17 cellular contexts compared by ENCODE assay signal in the genomic region with DNA sequence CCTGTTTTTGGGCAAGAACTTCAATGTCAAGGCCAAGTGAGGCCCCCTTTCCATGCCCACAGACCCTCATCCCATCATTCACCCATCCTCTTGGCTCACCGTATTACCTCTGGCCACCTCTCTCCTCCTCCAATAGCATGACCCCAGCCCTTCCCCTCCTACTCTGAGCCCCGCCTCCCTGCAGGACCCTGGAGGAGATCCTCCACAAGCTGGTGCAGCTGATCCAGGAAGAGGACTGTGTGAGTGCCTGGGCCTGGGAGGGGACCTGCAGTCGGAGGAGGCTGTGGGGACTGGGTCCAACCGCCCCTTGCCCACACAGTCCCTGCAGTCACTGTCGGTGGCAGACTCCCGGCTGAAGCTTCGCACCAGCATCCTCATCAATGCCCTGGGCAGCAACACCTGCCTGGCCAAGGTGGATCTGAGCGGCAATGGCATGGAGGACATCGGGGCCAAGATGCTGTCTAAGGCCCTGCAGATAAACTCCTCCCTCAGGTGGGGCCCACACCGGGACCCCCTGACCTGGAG. TPM values are rescaled to one million over a fixed set of nuclear protein-coding genes. Genes with fewer than 3 reads are reported as not detected.
A peak's percentile ranks its signal among the peaks of the same experiment; 100 is the strongest.
DNase-seq lines count a peak whose midpoint lies in the region; ATAC-seq, FAIRE-seq and TF ChIP-seq lines count a peak whose summit lies in the region.
"Had no signal": no experiment of that assay in that cellular context is flagged by ENCODE, and none has a peak within 500 bp of the region (broad histone marks: within the 10 kb centered on the region; RNA-seq: fewer than 3 reads in every experiment).

No MANE protein-coding gene starts in this region.

- no peaks in the 10 kb centered on the region for H3K79me2 ChIP-seq in mesendoderm (ENCODE audit: control insufficient read depth, insufficient read depth, low read length)

- CTCF ChIA-PET in WTC11 (lab: Charles Lee): interaction anchor here (0.7 to 4.9 kb wide), 42 partner anchors 9 to 539 kb away, joined by 3 to 320 read pairs (median 5); a partner anchor contains a TSS
- CTCF ChIA-PET in MCF 10A (lab: Yijun Ruan, JAX): interaction anchor here (0.5 to 6.5 kb wide), 5 partner anchors 21 to 377 kb away, joined by 3 to 79 read pairs (median 9); a partner anchor contains a TSS

- H3K36me3 ChIP-seq in mesendoderm (ENCODE audit: control insufficient read depth, insufficient read depth, low read length): no peaks in the 10 kb centered on the region
- H3K36me3 ChIP-seq: breast epithelium, colonic mucosa, left lung, prostate gland had no signal

- H3K27me3 Mint-ChIP-seq in WTC11 (ENCODE audit: low read depth) (no peaks in the 10 kb centered on the region), MCF 10A (ENCODE audit: insufficient read depth, unreplicated experiment) (peaks cover 42% of the 10 kb centered on the region)

- no peak overlapping the region for H3K56ac ChIP-seq in mesendoderm (ENCODE audit: low read length)

- H3K4me3 Mint-ChIP-seq in WTC11 (no peak overlapping the region), MCF 10A (ENCODE audit: unreplicated experiment) (no peak overlapping the region)
- H3K4me3 Mint-ChIP-seq: T-helper 1 cell treated with Interleukin-12 subunit alpha and Interleukin-12 subunit beta and Interleukin-4 antibody, amounts not matched to agents 30 μg/mL and 1 μg/mL, for 36 hours had no signal

- POLR2A ChIA-PET in WTC11 (lab: Charles Lee): interaction anchor here (0.8 to 3.6 kb wide), 8 partner anchors 31 to 531 kb away, joined by 3 to 38 read pairs (median 5); a partner anchor contains a TSS
- POLR2A ChIA-PET in MCF 10A (lab: Yijun Ruan, JAX): interaction anchor here (1.3 kb wide), 1 partner anchor 49 kb away, joined by 9 read pairs; no protein-coding TSS in a partner anchor

- H2AK5ac ChIP-seq in mesendoderm (ENCODE audit: low read length): no peak overlapping the region

- no peak overlapping the region for H3K4ac ChIP-seq in mesendoderm (ENCODE audit: low read depth, low read length)

- H4K5ac ChIP-seq in mesendoderm (ENCODE audit: low read length): no peak overlapping the region

- H3K4me3 ChIP-seq in mesendoderm (ENCODE audit: low read length): no peak overlapping the region
- H3K4me3 ChIP-seq: breast epithelium, colonic mucosa, left lung, prostate gland had no signal

- DNase-seq in D721Med (ENCODE audit: insufficient read length, low spot score) (peak; percentile 41), WTC11 (ENCODE audit: low spot score) (peak; percentile 39), mesendoderm (peak; percentile 40), MCF 10A (ENCODE audit: unreplicated experiment) (no peak)
- DNase-seq in stimulated activated CD4-positive, alpha-beta T cell treated with anti-CD3 and anti-CD28 coated beads, Interleukin-15, amount 100 ng/mL, for 24 hours: no peak
- DNase-seq in stimulated activated CD4-positive, alpha-beta T cell treated with anti-CD3 and anti-CD28 coated beads, Interleukin-4, amount 100 ng/mL, for 24 hours: no peak
- DNase-seq: activated CD4-positive, alpha-beta T cell treated with anti-CD3 and anti-CD28 coated beads, Interleukin-2, amount 50 U/mL, for 1 hour; activated CD8-positive, alpha-beta memory T cell treated with anti-CD3 and anti-CD28 coated beads, Interleukin-2, amount 50 U/mL, for 48 hours; activated effector memory CD4-positive, alpha-beta T cell treated with Interleukin-2 at 50 U/mL for 16 hours; stimulated activated CD4-positive, alpha-beta T cell treated with anti-CD3 and anti-CD28 coated beads, Interleukin-1b, Interleukin-23, amount 100 ng/mL, for 48 hours had no signal

- no peak overlapping the region for H3K27ac Mint-ChIP-seq in WTC11
- H3K27ac Mint-ChIP-seq in MCF 10A (ENCODE audit: low read depth, unreplicated experiment): no peak overlapping the region
- H3K27ac Mint-ChIP-seq: T-helper 1 cell treated with Interleukin-12 subunit alpha and Interleukin-12 subunit beta and Interleukin-4 antibody, amounts not matched to agents 30 μg/mL and 1 μg/mL, for 36 hours had no signal

- FAIRE-seq in D721Med (lab: Jason Lieb, UNC): no peak

- no peaks in the 10 kb centered on the region for H3K4me1 ChIP-seq in mesendoderm (ENCODE audit: control insufficient read depth, low read depth, low read length)
- H3K4me1 ChIP-seq: breast epithelium, colonic mucosa, left lung, prostate gland had no signal

- no peak overlapping the region for H3K4me2 ChIP-seq in mesendoderm (ENCODE audit: low read length)

- H3K36me3 Mint-ChIP-seq in WTC11 (no peaks in the 10 kb centered on the region), MCF 10A (ENCODE audit: insufficient read depth, unreplicated experiment) (no peaks in the 10 kb centered on the region)

- H3K27me3 ChIP-seq in mesendoderm (ENCODE audit: insufficient read depth, low read length, poor library complexity): no peaks in the 10 kb centered on the region
- H3K27me3 ChIP-seq: breast epithelium, colonic mucosa had no signal

- no peak overlapping the region for H3K23ac ChIP-seq in mesendoderm (ENCODE audit: low read length)

- BruUV-seq in MCF 10A (replicated peaks; lab: Mats Ljungman, UMichigan): no TSS peak

- H3K18ac ChIP-seq in mesendoderm (ENCODE audit: low read length): no peak overlapping the region

- intact Hi-C loops in MCF 10A (cut with micrococcal nuclease): loop anchor here (1.0 to 2.0 kb wide), 3 partner anchors 31 to 102 kb away; a partner anchor contains a TSS

- no peaks in the 10 kb centered on the region for H3K79me1 ChIP-seq in mesendoderm (ENCODE audit: low read length)

- no peak overlapping the region for H3K9ac ChIP-seq in mesendoderm (ENCODE audit: low read length)

- no peak overlapping the region for H2BK15ac ChIP-seq in mesendoderm (replicated peaks; ENCODE audit: low read depth)

- ATAC-seq in WTC11: peak; percentile 78

- no peak overlapping the region for H3K27ac ChIP-seq in mesendoderm (ENCODE audit: low read depth, low read length)
- H3K27ac ChIP-seq: breast epithelium, colonic mucosa, left lung, prostate gland had no signal

- H3K4me1 Mint-ChIP-seq in WTC11: peaks cover 6% of the 10 kb centered on the region
- no peaks in the 10 kb centered on the region for H3K4me1 Mint-ChIP-seq in MCF 10A (ENCODE audit: insufficient read depth, unreplicated experiment)

- no CpG with 5 or more reads among the region's 10 CpGs for WGBS in mesendoderm (ENCODE audit: extremely low coverage, insufficient coverage, low lambda C conversion rate)

- no peak overlapping the region for H2BK120ac ChIP-seq in mesendoderm (ENCODE audit: low read depth, low read length)

- no peak overlapping the region for H4K8ac ChIP-seq in mesendoderm (ENCODE audit: low read depth, low read length)

- no peaks in the 10 kb centered on the region for H3K9me3 Mint-ChIP-seq in WTC11
- no peaks in the 10 kb centered on the region for H3K9me3 Mint-ChIP-seq in MCF 10A (ENCODE audit: unreplicated experiment)
- H3K9me3 Mint-ChIP-seq: neural crest cell; T-helper 1 cell treated with Interleukin-12 subunit alpha and Interleukin-12 subunit beta and Interleukin-4 antibody, amounts not matched to agents 30 μg/mL and 1 μg/mL, for 36 hours had no signal

- H2BK5ac ChIP-seq in mesendoderm (ENCODE audit: low read length): no peak overlapping the region

- TF ChIP-seq CTCF in D721Med (IDR thresholded peaks at IDR 0.05; ENCODE audit: insufficient read depth, missing control alignments) (no peak), WTC11 (IDR thresholded peaks at IDR 0.05) (no peak), MCF 10A (IDR thresholded peaks at IDR 0.05; ENCODE audit: unreplicated experiment) (no peak)

TF ChIP-seq in WTC11, 78 proteins besides CTCF, POLR2A, EP300 and RAD21 (continues in another document):
- TF ChIP-seq ZNF232 (CRISPR knock-in tag; IDR thresholded peaks at IDR 0.05) (no peak), ZNF416 (CRISPR knock-in tag; IDR thresholded peaks at IDR 0.05) (no peak), GRHL2 (CRISPR knock-in tag; IDR thresholded peaks at IDR 0.05; ENCODE audit: insufficient replicate concordance, severe bottlenecking) (no peak), NR1H2 (CRISPR knock-in tag; IDR thresholded peaks at IDR 0.05) (no peak), ATF1 (CRISPR knock-in tag; IDR thresholded peaks at IDR 0.05) (no peak), SMAD4 (CRISPR knock-in tag; IDR thresholded peaks at IDR 0.05) (no peak), ESRRA (CRISPR knock-in tag; IDR thresholded peaks at IDR 0.05; ENCODE audit: borderline replicate concordance) (no peak)
- TF ChIP-seq, protein P1, sequence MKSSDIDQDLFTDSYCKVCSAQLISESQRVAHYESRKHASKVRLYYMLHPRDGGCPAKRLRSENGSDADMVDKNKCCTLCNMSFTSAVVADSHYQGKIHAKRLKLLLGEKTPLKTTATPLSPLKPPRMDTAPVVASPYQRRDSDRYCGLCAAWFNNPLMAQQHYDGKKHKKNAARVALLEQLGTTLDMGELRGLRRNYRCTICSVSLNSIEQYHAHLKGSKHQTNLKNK (CRISPR knock-in tag; IDR thresholded peaks at IDR 0.05): no peak

RNA-seq across cellular contexts. Expression of a gene that starts 7.2 kb away (rescaled TPM):
- total RNA-seq in WTC11 (2021) (10.6 to 13.0 TPM (median 11.4 TPM) in 3 replicates), MCF 10A (2022) (0.20 TPM in 1 of 2 replicates, not detected in the other)
- polyA plus RNA-seq in mesendoderm (2013, experiment 1 of 2): 2.2 TPM
- 2.3 TPM for polyA plus RNA-seq in mesendoderm (2013, experiment 2 of 2)
- polyA plus RNA-seq: fibroblast of lung had no signal

RNA-seq across cellular contexts. Expression of a gene that starts 12.3 kb away (rescaled TPM):
- not detected in 3 replicates for total RNA-seq in WTC11 (2021)
- polyA plus RNA-seq in mesendoderm (2013, experiment 1 of 2): 0.01 TPM
- not detected for polyA plus RNA-seq in mesendoderm (2013, experiment 2 of 2)
- total RNA-seq in MCF 10A (2022): not detected in 2 replicates
- total RNA-seq: breast epithelium, fibroblast of lung, left lung, neural crest cell had no signal
- polyA plus RNA-seq: fibroblast of lung had no signal

RNA-seq across cellular contexts. Expression of a gene that starts 35.1 kb away (rescaled TPM):
- total RNA-seq in WTC11 (2021) (51.2 to 67.0 TPM (median 59.2 TPM) in 3 replicates), MCF 10A (2022) (64.7 and 112 TPM in 2 replicates)
- 37.5 TPM for polyA plus RNA-seq in mesendoderm (2013, experiment 1 of 2)
- polyA plus RNA-seq in mesendoderm (2013, experiment 2 of 2): 37.2 TPM

RNA-seq across cellular contexts. Expression of a gene that starts 55.6 kb away (rescaled TPM):
- total RNA-seq in WTC11 (2021) (73.6 to 90.2 TPM (median 77.3 TPM) in 3 replicates), MCF 10A (2022) (38.6 and 48.8 TPM in 2 replicates)
- polyA plus RNA-seq in mesendoderm (2013, experiment 1 of 2): 25.5 TPM
- 23.1 TPM for polyA plus RNA-seq in mesendoderm (2013, experiment 2 of 2)

RNA-seq across cellular contexts. Expression of a gene that starts 55.7 kb away (rescaled TPM):
- total RNA-seq in WTC11 (2021) (1.3 to 2.3 TPM (median 1.6 TPM) in 3 replicates), MCF 10A (2022) (1.3 and 2.1 TPM in 2 replicates)
- 1.2 TPM for polyA plus RNA-seq in mesendoderm (2013, experiment 1 of 2)
- polyA plus RNA-seq in mesendoderm (2013, experiment 2 of 2): 1.3 TPM

Comparison
In these comparisons a context has a peak if more than half of its experiments do, and no peak if none do; other contexts are left out.
1. DNase-seq: peak in D721Med (single experiment), WTC11 (single experiment) and mesendoderm (single experiment); none in stimulated activated CD4-positive, alpha-beta T cell treated with anti-CD3 and anti-CD28 coated beads, Interleukin-15, amount 100 ng/mL, for 24 hours (single experiment), stimulated activated CD4-positive, alpha-beta T cell treated with anti-CD3 and anti-CD28 coated beads, Interleukin-4, amount 100 ng/mL, for 24 hours (single experiment) and MCF 10A (single experiment).